In the genomic region with DNA sequence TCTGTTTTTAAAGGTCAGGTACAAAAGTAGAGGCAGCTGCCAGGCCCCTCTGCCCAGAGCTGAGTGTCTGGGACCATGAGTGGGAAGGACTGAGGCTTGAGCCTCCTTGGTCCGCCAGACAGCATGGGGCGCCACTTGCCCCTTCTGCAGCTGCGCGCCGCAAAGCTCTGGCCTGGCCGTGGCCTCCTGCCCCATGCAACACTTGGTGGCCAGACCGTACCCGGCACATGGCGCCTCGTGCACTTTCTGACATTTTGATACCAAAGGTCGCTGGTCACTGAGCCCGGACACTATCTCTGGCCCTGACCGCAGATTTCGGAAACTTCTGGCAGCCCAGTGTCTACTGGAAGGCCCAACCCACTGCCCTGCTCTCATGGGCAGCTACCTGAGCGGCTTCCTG, we compare ENCODE assay signal across 41 cellular contexts. TPM values are rescaled to one million over a fixed set of nuclear protein-coding genes. Genes with fewer than 3 reads are reported as not detected.
"Had no signal": no experiment of that assay in that cellular context is flagged by ENCODE, and none has a peak within 500 bp of the region (broad histone marks: within the 10 kb centered on the region; RNA-seq: fewer than 3 reads in every experiment).

No MANE protein-coding gene starts in this region.

- H3K9me3 ChIP-seq: adrenal gland, ascending aorta, body of pancreas, breast epithelium had no signal

- H3K27ac ChIP-seq: adrenal gland, ascending aorta, body of pancreas, brain microvascular endothelial cell, breast epithelium, cardiac muscle cell had no signal

- H3K4me1 ChIP-seq: adrenal gland, ascending aorta, body of pancreas, breast epithelium had no signal

- H3K4me1 Mint-ChIP-seq: activated T-helper 17 cell treated with anti-CD3 and anti-CD28 coated beads, Interleukin-2, amount 50 U/mL, for 72 hours; central memory CD8-positive, alpha-beta T cell had no signal

- H3K27ac Mint-ChIP-seq: activated naive CD4-positive, alpha-beta T cell treated with anti-CD3 and anti-CD28 coated beads, Interleukin-2, amount 10 ng/mL, durations not matched to agents 7 days and 5 days; activated naive CD4-positive, alpha-beta T cell treated with anti-CD3 and anti-CD28 coated beads, Interleukin-2, amount 50 U/mL, for 24 hours; activated naive CD4-positive, alpha-beta T cell treated with anti-CD3 and anti-CD28 coated beads, Interleukin-2, amount 50 U/mL, for 72 hours; activated naive CD8-positive, alpha-beta T cell; activated naive CD8-positive, alpha-beta T cell treated with anti-CD3 and anti-CD28 coated beads for 36 hours; activated naive CD8-positive, alpha-beta T cell treated with anti-CD3 and anti-CD28 coated beads, Interleukin-2, amount 10 ng/mL, durations not matched to agents 7 days and 5 days; activated naive CD8-positive, alpha-beta T cell treated with anti-CD3 and anti-CD28 coated beads, Interleukin-2, amount 50 U/mL, for 24 hours; activated T-cell treated with anti-CD3 and anti-CD28 coated beads, Interleukin-2, amount 50 U/mL, for 24 hours; activated T-cell treated with anti-CD3 and anti-CD28 coated beads, Interleukin-2, amount 50 U/mL, for 72 hours; activated T-helper 1 cell treated with anti-CD3 and anti-CD28 coated beads, Interleukin-12 subunit alpha, Interleukin-12 subunit beta, Interleukin-2, Interleukin-4 antibody, amounts not matched to agents 30 ng/mL and 10 ng/mL and 1 ng/mL, durations not matched to agents 14 hours and 24 hours and 36 hours; activated T-helper 17 cell treated with anti-CD3 and anti-CD28 coated beads, Interleukin-2, amount 50 U/mL, for 72 hours; activated T-helper 2 cell treated with anti-CD3 and anti-CD28 coated beads, Interferon-gamma antibody, Interleukin-2, Interleukin-4, amounts not matched to agents 10 μg/mL and 5 μg/mL and 100 μg/mL, durations not matched to agents 14 hours and 24 hours and 36 hours had no signal

- H3K9me3 Mint-ChIP-seq: activated naive CD4-positive, alpha-beta T cell treated with anti-CD3 and anti-CD28 coated beads for 36 hours; activated naive CD4-positive, alpha-beta T cell treated with anti-CD3 and anti-CD28 coated beads, Interleukin-2, amount 10 ng/mL, durations not matched to agents 7 days and 5 days; activated naive CD4-positive, alpha-beta T cell treated with anti-CD3 and anti-CD28 coated beads, Interleukin-2, amount 50 U/mL, for 24 hours; activated naive CD4-positive, alpha-beta T cell treated with anti-CD3 and anti-CD28 coated beads, Interleukin-2, amount 50 U/mL, for 72 hours; activated naive CD8-positive, alpha-beta T cell treated with anti-CD3 and anti-CD28 coated beads for 36 hours; activated naive CD8-positive, alpha-beta T cell treated with anti-CD3 and anti-CD28 coated beads, Interleukin-2, amount 10 ng/mL, durations not matched to agents 7 days and 5 days; activated naive CD8-positive, alpha-beta T cell treated with anti-CD3 and anti-CD28 coated beads, Interleukin-2, amount 50 U/mL, for 24 hours; activated T-cell treated with anti-CD3 and anti-CD28 coated beads, Interleukin-2, amount 50 U/mL, for 24 hours; activated T-cell treated with anti-CD3 and anti-CD28 coated beads, Interleukin-2, amount 50 U/mL, for 4 hours; activated T-cell treated with anti-CD3 and anti-CD28 coated beads, Interleukin-2, amount 50 U/mL, for 72 hours; activated T-helper 1 cell treated with anti-CD3 and anti-CD28 coated beads, Interleukin-12 subunit alpha, Interleukin-12 subunit beta, Interleukin-2, Interleukin-4 antibody, amounts not matched to agents 30 ng/mL and 10 ng/mL and 1 ng/mL, durations not matched to agents 14 hours and 24 hours and 36 hours; activated T-helper 17 cell treated with anti-CD3 and anti-CD28 coated beads, Interleukin-2, amount 50 U/mL, for 72 hours; activated T-helper 2 cell treated with anti-CD3 and anti-CD28 coated beads, Interferon-gamma antibody, Interleukin-2, Interleukin-4, amounts not matched to agents 10 μg/mL and 5 μg/mL and 100 μg/mL, durations not matched to agents 14 hours and 24 hours and 36 hours; brain; central memory CD8-positive, alpha-beta T cell had no signal

- H3K4me3 Mint-ChIP-seq: activated naive CD4-positive, alpha-beta T cell treated with anti-CD3 and anti-CD28 coated beads for 36 hours; activated naive CD4-positive, alpha-beta T cell treated with anti-CD3 and anti-CD28 coated beads, Interleukin-2, amount 10 ng/mL, durations not matched to agents 7 days and 5 days; activated naive CD4-positive, alpha-beta T cell treated with anti-CD3 and anti-CD28 coated beads, Interleukin-2, amount 50 U/mL, for 24 hours; activated naive CD8-positive, alpha-beta T cell; activated naive CD8-positive, alpha-beta T cell treated with anti-CD3 and anti-CD28 coated beads for 36 hours; activated naive CD8-positive, alpha-beta T cell treated with anti-CD3 and anti-CD28 coated beads, Interleukin-2, amount 10 ng/mL, durations not matched to agents 7 days and 5 days; activated naive CD8-positive, alpha-beta T cell treated with anti-CD3 and anti-CD28 coated beads, Interleukin-2, amount 50 U/mL, for 24 hours; activated T-cell treated with anti-CD3 and anti-CD28 coated beads, Interleukin-2, amount 50 U/mL, for 24 hours; activated T-cell treated with anti-CD3 and anti-CD28 coated beads, Interleukin-2, amount 50 U/mL, for 4 hours; activated T-cell treated with anti-CD3 and anti-CD28 coated beads, Interleukin-2, amount 50 U/mL, for 72 hours; activated T-helper 1 cell treated with anti-CD3 and anti-CD28 coated beads, Interleukin-12 subunit alpha, Interleukin-12 subunit beta, Interleukin-2, Interleukin-4 antibody, amounts not matched to agents 30 ng/mL and 10 ng/mL and 1 ng/mL, durations not matched to agents 14 hours and 24 hours and 36 hours; activated T-helper 17 cell treated with anti-CD3 and anti-CD28 coated beads, Interleukin-2, amount 50 U/mL, for 72 hours; brain; central memory CD8-positive, alpha-beta T cell had no signal

- ATAC-seq: activated naive CD8-positive, alpha-beta T cell treated with anti-CD3 and anti-CD28 coated beads, Interleukin-2, amount 50 U/mL, for 24 hours; activated T-cell treated with anti-CD3 and anti-CD28 coated beads, Interleukin-2, amount 50 U/mL, for 4 hours; activated T-cell treated with anti-CD3 and anti-CD28 coated beads, Interleukin-2, amount 50 U/mL, for 72 hours; activated T-helper 17 cell treated with anti-CD3 and anti-CD28 coated beads, Interleukin-2, amount 50 U/mL, for 72 hours; body of pancreas had no signal

- H3K27me3 Mint-ChIP-seq: activated naive CD4-positive, alpha-beta T cell treated with anti-CD3 and anti-CD28 coated beads, Interleukin-2, amount 10 ng/mL, durations not matched to agents 7 days and 5 days; activated naive CD4-positive, alpha-beta T cell treated with anti-CD3 and anti-CD28 coated beads, Interleukin-2, amount 50 U/mL, for 24 hours; activated naive CD8-positive, alpha-beta T cell; activated naive CD8-positive, alpha-beta T cell treated with anti-CD3 and anti-CD28 coated beads for 36 hours; activated naive CD8-positive, alpha-beta T cell treated with anti-CD3 and anti-CD28 coated beads, Interleukin-2, amount 10 ng/mL, durations not matched to agents 7 days and 5 days; activated naive CD8-positive, alpha-beta T cell treated with anti-CD3 and anti-CD28 coated beads, Interleukin-2, amount 50 U/mL, for 24 hours; brain had no signal

- H3K4me3 ChIP-seq: adrenal gland, ascending aorta, body of pancreas, breast epithelium, cardiac muscle cell had no signal

- DNase-seq: activated effector memory CD4-positive, alpha-beta T cell treated with anti-CD3 and anti-CD28 coated beads, Interleukin-2, amount 50 U/mL, for 16 hours; activated effector memory CD4-positive, alpha-beta T cell treated with Interleukin-2 at 50 U/mL for 16 hours; activated gamma-delta T cell; activated gamma-delta T cell treated with Interleukin-2 at 50 U/mL for 16 hours; activated naive CD4-positive, alpha-beta T cell; activated naive CD4-positive, alpha-beta T cell treated with anti-CD3 and anti-CD28 coated beads for 36 hours; activated naive CD4-positive, alpha-beta T cell treated with anti-CD3 and anti-CD28 coated beads, Interleukin-2, amount 10 ng/mL, durations not matched to agents 7 days and 5 days; activated naive CD4-positive, alpha-beta T cell treated with anti-CD3 and anti-CD28 coated beads, Interleukin-2, amount 50 U/mL, for 16 hours; activated naive CD4-positive, alpha-beta T cell treated with Interleukin-2 at 50 U/mL for 16 hours; activated naive CD8-positive, alpha-beta T cell treated with anti-CD3 and anti-CD28 coated beads for 36 hours; activated naive CD8-positive, alpha-beta T cell treated with anti-CD3 and anti-CD28 coated beads, Interleukin-2, amount 10 ng/mL, durations not matched to agents 7 days and 5 days; activated naive CD8-positive, alpha-beta T cell treated with anti-CD3 and anti-CD28 coated beads, Interleukin-2, amount 50 U/mL, for 24 hours; activated T-cell treated with anti-CD3 and anti-CD28 coated beads, Interleukin-2, amount 50 U/mL, for 1 hour; activated T-cell treated with anti-CD3 and anti-CD28 coated beads, Interleukin-2, amount 50 U/mL, for 24 hours; activated T-cell treated with anti-CD3 and anti-CD28 coated beads, Interleukin-2, amount 50 U/mL, for 4 hours; activated T-cell treated with anti-CD3 and anti-CD28 coated beads, Interleukin-2, amount 50 U/mL, for 48 hours; activated T-cell treated with anti-CD3 and anti-CD28 coated beads, Interleukin-2, amount 50 U/mL, for 72 hours; adrenal gland; amniotic stem cell; amygdala; anterior cingulate cortex; brain microvascular endothelial cell; caudate nucleus; central memory CD4-positive, alpha-beta T cell; cerebellar nuclear complex had no signal

- H3K27me3 ChIP-seq: ascending aorta, body of pancreas, brain microvascular endothelial cell, cardiac muscle cell had no signal

- H3K36me3 Mint-ChIP-seq: activated naive CD4-positive, alpha-beta T cell treated with anti-CD3 and anti-CD28 coated beads, Interleukin-2, amount 10 ng/mL, durations not matched to agents 7 days and 5 days; activated naive CD4-positive, alpha-beta T cell treated with anti-CD3 and anti-CD28 coated beads, Interleukin-2, amount 50 U/mL, for 24 hours; activated naive CD4-positive, alpha-beta T cell treated with anti-CD3 and anti-CD28 coated beads, Interleukin-2, amount 50 U/mL, for 72 hours; activated naive CD8-positive, alpha-beta T cell; activated naive CD8-positive, alpha-beta T cell treated with anti-CD3 and anti-CD28 coated beads for 36 hours; activated naive CD8-positive, alpha-beta T cell treated with anti-CD3 and anti-CD28 coated beads, Interleukin-2, amount 10 ng/mL, durations not matched to agents 7 days and 5 days; brain had no signal

- H3K36me3 ChIP-seq: adrenal gland, ascending aorta, brain microvascular endothelial cell, breast epithelium, cardiac muscle cell had no signal

RNA-seq across cellular contexts. Expression of a gene that starts 18.6 kb away (rescaled TPM):
- total RNA-seq: activated T-helper 1 cell treated with anti-CD3 and anti-CD28 coated beads, Interleukin-12 subunit alpha, Interleukin-12 subunit beta, Interleukin-2, Interleukin-4 antibody, amounts not matched to agents 30 ng/mL and 10 ng/mL and 1 ng/mL, durations not matched to agents 14 hours and 24 hours and 36 hours; aorta; ascending aorta had no signal
- polyA plus RNA-seq: aorta had no signal

RNA-seq across cellular contexts. Expression of a gene that starts 45.3 kb away (rescaled TPM):
- total RNA-seq: activated naive CD4-positive, alpha-beta T cell treated with anti-CD3 and anti-CD28 coated beads for 36 hours; activated naive CD8-positive, alpha-beta T cell treated with anti-CD3 and anti-CD28 coated beads, Interleukin-2, amount 10 ng/mL, durations not matched to agents 7 days and 5 days; activated T-helper 2 cell treated with anti-CD3 and anti-CD28 coated beads, Interferon-gamma antibody, Interleukin-2, Interleukin-4, amounts not matched to agents 10 μg/mL and 5 μg/mL and 100 μg/mL, durations not matched to agents 14 hours and 24 hours and 36 hours; astrocyte; bronchial epithelial cell; chondrocyte had no signal
